Comparison of ENCODE assay signal across 8 cellular contexts in genomic region chr2:174341301-174341994, GRCh38. TPM values are rescaled to one million over a fixed set of nuclear protein-coding genes. Genes with fewer than 3 reads are reported as not detected.
DNase-seq lines count a peak whose midpoint lies in the region; ATAC-seq and TF ChIP-seq lines count a peak whose summit lies in the region.

No MANE protein-coding gene starts in this region.

- peaks cover 30% of the 10 kb centered on the region for H3K4me1 Mint-ChIP-seq in chondrocyte (ENCODE audit: low read depth)

- peaks cover 51% of the 10 kb centered on the region for H3K27me3 Mint-ChIP-seq in chondrocyte (ENCODE audit: low read depth)

- intact Hi-C loops in left colon (cut with DNase I, micrococcal nuclease) = loop anchor here in 1 of 2 donors (10.0 kb wide), 1 partner anchor 937 kb away; no protein-coding TSS in a partner anchor

- ATAC-seq in HG02642 (IDR thresholded peaks at IDR 0.05; ENCODE audit: poor library complexity, unreplicated experiment) = peak; percentile 57
- peak; percentile 73 for ATAC-seq in left colon

- H3K36me3 Mint-ChIP-seq in chondrocyte (ENCODE audit: low read depth) = peaks cover 5% of the 10 kb centered on the region

- H3K27ac Mint-ChIP-seq in chondrocyte (ENCODE audit: unreplicated experiment) = no peak overlapping the region

- H3K4me3 Mint-ChIP-seq in chondrocyte (ENCODE audit: unreplicated experiment) = peak overlapping the region; percentile 59

- DNase-seq in GF-D8 (lab: John Stamatoyannopoulos, UW) = peak; percentile 44
- DNase-seq in NCI-H2196 treated with DMSO at 0.1 percent for 48 hours (lab: John Stamatoyannopoulos, UW; ENCODE audit: unreplicated experiment) = peak; percentile 54
- DNase-seq in activated CD4-positive, alpha-beta T cell treated with anti-CD3 and anti-CD28 coated beads for 24 hours (ENCODE audit: low read depth in 2 of 2) = peak; percentile 83 to 86
- DNase-seq in chondrocyte (ENCODE audit: low spot score) = peak; percentile 88
- DNase-seq in left colon = peak; percentile 70 to 90
- peak; percentile 89 for DNase-seq in stimulated activated CD4-positive, alpha-beta T cell treated with anti-CD3 and anti-CD28 coated beads, Interleukin-4, amount 100 ng/mL, for 1 hour
- DNase-seq in HPDE6-E6E7 (ENCODE audit: extremely low spot score) = no peak

- H3K9me3 Mint-ChIP-seq in chondrocyte (ENCODE audit: low read depth) = no peaks in the 10 kb centered on the region

- TF ChIP-seq CTCF in chondrocyte (IDR thresholded peaks at IDR 0.05) = peak; percentile 98

RNA-seq across cellular contexts. Expression of gene SP9, which starts 6.7 kb away (rescaled TPM):
- total RNA-seq in chondrocyte (not detected in 3 replicates), left colon (not detected)

RNA-seq across cellular contexts. Expression of gene SCRN3, which starts 54.1 kb away (rescaled TPM):
- total RNA-seq in chondrocyte (23.7 to 35.8 TPM (median 26.7 TPM) in 3 replicates), left colon (10 to 100 TPM; 25.7 to 26.7 TPM)
